ENCODE assay signal across 1 cellular context in the genomic region with DNA sequence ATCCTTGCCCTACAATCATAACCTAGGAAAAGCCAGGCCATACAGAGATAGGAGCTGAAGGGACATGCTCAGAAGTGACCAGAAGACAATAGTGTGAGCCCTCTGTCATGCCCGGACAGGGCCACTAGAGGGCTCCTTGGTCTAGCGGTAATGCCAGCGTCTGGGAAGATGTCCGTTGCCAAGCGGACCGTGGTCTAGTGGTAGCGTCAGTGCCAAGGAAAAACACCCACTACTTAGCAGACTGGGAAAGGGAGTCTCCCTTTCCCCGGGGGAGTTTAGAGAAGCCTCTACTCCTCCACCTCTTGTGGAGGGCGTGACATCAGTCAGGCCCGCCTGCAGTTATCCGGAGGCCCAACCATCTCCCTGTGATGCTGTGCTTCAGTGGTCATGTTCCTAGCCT.
A peak's percentile ranks its signal among the peaks of the same experiment; 100 is the strongest.
TF ChIP-seq lines count a peak whose summit lies in the region.

No MANE protein-coding gene starts in this region.

TF ChIP-seq in GM12878, 131 proteins besides CTCF, POLR2A, EP300 and RAD21:
- peak; percentile 42; the same call in 1 of the 2 replicates for TF ChIP-seq ZBTB33 (IDR thresholded peaks at IDR 0.05)
- TF ChIP-seq IKZF2 (IDR thresholded peaks at IDR 0.05): peak in 1 of 2 experiments; percentile 35; a peak in 1 of 4 replicates
- peak; percentile 28; the same call in 1 of the 2 replicates for TF ChIP-seq YY1 (IDR thresholded peaks at IDR 0.05; ENCODE audit: low read depth, low read length)
- peak; percentile 44; the same call in 1 of the 2 replicates for TF ChIP-seq SMC3 (IDR thresholded peaks at IDR 0.05; ENCODE audit: borderline replicate concordance, low read length)
